Comparison of ENCODE assay signal across 31 cellular contexts in the genomic region with DNA sequence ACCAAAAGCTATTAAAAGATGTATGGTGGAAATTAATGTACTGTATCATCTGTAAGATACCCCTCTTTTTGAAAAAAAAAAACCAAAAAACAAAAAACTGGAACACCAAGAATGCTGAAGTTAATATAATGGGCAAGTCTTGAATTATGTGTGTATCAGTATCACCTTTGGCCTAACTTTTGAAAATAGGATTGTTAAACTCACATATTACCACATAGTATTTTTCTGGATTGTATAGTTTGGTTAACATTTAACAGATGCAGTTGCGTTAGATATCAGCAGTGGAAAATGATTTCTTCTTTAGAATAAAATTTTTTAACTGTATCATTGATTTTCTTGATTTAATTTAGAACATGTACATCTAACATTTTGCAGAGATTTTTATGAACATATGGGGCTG.
"Had no signal": no experiment of that assay in that cellular context is flagged by ENCODE, and none has a peak within 500 bp of the region (broad histone marks: within the 10 kb centered on the region; RNA-seq: fewer than 3 reads in every experiment).

No MANE protein-coding gene starts in this region.

- H3K27ac Mint-ChIP-seq: naive thymus-derived CD8-positive, alpha-beta T cell; natural killer cell treated with Interleukin-12 subunit alpha and Interleukin-12 subunit beta and Interleukin-15 and Interleukin-18, amount 100 ng/mL, for 72 hours; progenitor cell of endocrine pancreas; stimulated activated memory B cell treated with anti-CD40 and anti-IgM and Interleukin-4, amounts not matched to agents 10 μg/mL and 1 μg/mL and 100 μg/mL, for 72 hours; stimulated activated naive CD8-positive, alpha-beta T cell treated with anti-CD3 and anti-CD28 coated beads, Interleukin-15, amount 100 ng/mL, for 72 hours; type B pancreatic cell had no signal

- H3K4me1 ChIP-seq: parathyroid adenoma, psoas muscle, spleen, testis, tibial artery, upper lobe of right lung, uterus had no signal

- H3K4me3 ChIP-seq: psoas muscle, skin epidermis, smooth muscle cell, spleen, suprapubic skin, testis, tibial artery, transverse colon, upper lobe of right lung, uterus had no signal

- H3K4me3 Mint-ChIP-seq: naive thymus-derived CD8-positive, alpha-beta T cell; natural killer cell treated with Interleukin-12 subunit alpha and Interleukin-12 subunit beta and Interleukin-15 and Interleukin-18, amount 100 ng/mL, for 72 hours; nephron progenitor cell; neural crest cell; stimulated activated memory B cell treated with anti-CD40 and anti-IgM and Interleukin-4, amounts not matched to agents 10 μg/mL and 1 μg/mL and 100 μg/mL, for 72 hours; stimulated activated naive CD8-positive, alpha-beta T cell treated with anti-CD3 and anti-CD28 coated beads, Interleukin-15, amount 100 ng/mL, for 72 hours; type B pancreatic cell had no signal

- ATAC-seq: naive thymus-derived CD8-positive, alpha-beta T cell; natural killer cell treated with Interleukin-12 subunit alpha and Interleukin-12 subunit beta and Interleukin-15 and Interleukin-18, amount 100 ng/mL, for 72 hours; psoas muscle; right cardiac atrium; sciatic nerve; stimulated activated memory B cell treated with anti-CD40 and anti-IgM and Interleukin-4, amounts not matched to agents 10 μg/mL and 1 μg/mL and 100 μg/mL, for 72 hours; stimulated activated naive CD8-positive, alpha-beta T cell treated with anti-CD3 and anti-CD28 coated beads, Interleukin-15, amount 100 ng/mL, for 72 hours; stimulated activated naive CD8-positive, alpha-beta T cell treated with anti-CD3 and anti-CD28 coated beads, Interleukin-15, Interleukin-2, amounts not matched to agents 100 U/mL and 50 U/mL, for 24 hours; upper lobe of right lung had no signal

- DNase-seq: naive thymus-derived CD8-positive, alpha-beta T cell; nephron progenitor cell; nucleus accumbens; posterior cingulate gyrus; psoas muscle; right cardiac atrium; spleen; stimulated activated CD4-positive, alpha-beta T cell treated with anti-CD3 and anti-CD28 coated beads, Interleukin-12 subunit alpha, Interleukin-12 subunit beta, amount 100 ng/mL, for 4 hours; stimulated activated CD4-positive, alpha-beta T cell treated with anti-CD3 and anti-CD28 coated beads, Interleukin-1b, Interleukin-23, amount 100 ng/mL, for 48 hours; stimulated activated CD4-positive, alpha-beta T cell treated with anti-CD3 and anti-CD28 coated beads, Interleukin-4, amount 100 ng/mL, for 1 hour; stimulated activated CD4-positive, alpha-beta T cell treated with anti-CD3 and anti-CD28 coated beads, Interleukin-4, amount 100 ng/mL, for 4 hours; stimulated activated CD8-positive, alpha-beta memory T cell treated with anti-CD3 and anti-CD28 coated beads, Interleukin-4, amount 100 ng/mL, for 48 hours; stimulated activated naive CD4-positive, alpha-beta T cell; stimulated activated naive CD8-positive, alpha-beta T cell treated with anti-CD3 and anti-CD28 coated beads, Interleukin-15, amount 100 ng/mL, for 72 hours; stimulated activated naive CD8-positive, alpha-beta T cell treated with anti-CD3 and anti-CD28 coated beads, Interleukin-15, Interleukin-2, amounts not matched to agents 100 U/mL and 50 U/mL, for 24 hours; testis; tibial artery; transverse colon; upper lobe of right lung; uterus had no signal

- H3K9me3 ChIP-seq: neutrophil, psoas muscle, spleen, suprapubic skin, testis, tibial artery, transverse colon, upper lobe of right lung, uterus had no signal

- H3K27me3 Mint-ChIP-seq: naive thymus-derived CD8-positive, alpha-beta T cell; natural killer cell treated with Interleukin-12 subunit alpha and Interleukin-12 subunit beta and Interleukin-15 and Interleukin-18, amount 100 ng/mL, for 72 hours; progenitor cell of endocrine pancreas; stimulated activated memory B cell treated with anti-CD40 and anti-IgM and Interleukin-4, amounts not matched to agents 10 μg/mL and 1 μg/mL and 100 μg/mL, for 72 hours; stimulated activated naive CD8-positive, alpha-beta T cell treated with anti-CD3 and anti-CD28 coated beads, Interleukin-15, amount 100 ng/mL, for 72 hours; type B pancreatic cell had no signal

- H3K27me3 ChIP-seq: neutrophil, spleen, suprapubic skin, testis, tibial artery, transverse colon, upper lobe of right lung, uterus had no signal

- H3K4me1 Mint-ChIP-seq: naive thymus-derived CD8-positive, alpha-beta T cell; stimulated activated memory B cell treated with anti-CD40 and anti-IgM and Interleukin-4, amounts not matched to agents 10 μg/mL and 1 μg/mL and 100 μg/mL, for 72 hours; stimulated activated naive CD8-positive, alpha-beta T cell treated with anti-CD3 and anti-CD28 coated beads, Interleukin-15, amount 100 ng/mL, for 72 hours had no signal

- H3K27ac ChIP-seq: neutrophil, parathyroid adenoma, psoas muscle, skin epidermis, spleen, suprapubic skin, testis, tibial artery, upper lobe of right lung, uterus had no signal

- H3K9me3 Mint-ChIP-seq: naive thymus-derived CD8-positive, alpha-beta T cell; natural killer cell treated with Interleukin-12 subunit alpha and Interleukin-12 subunit beta and Interleukin-15 and Interleukin-18, amount 100 ng/mL, for 72 hours; nephron progenitor cell; neural crest cell; stimulated activated memory B cell treated with anti-CD40 and anti-IgM and Interleukin-4, amounts not matched to agents 10 μg/mL and 1 μg/mL and 100 μg/mL, for 72 hours; stimulated activated naive CD8-positive, alpha-beta T cell treated with anti-CD3 and anti-CD28 coated beads, Interleukin-15, amount 100 ng/mL, for 72 hours; type B pancreatic cell had no signal

- H3K36me3 ChIP-seq: transverse colon, upper lobe of right lung, uterus had no signal
